Comparison of ENCODE assay signal across 33 cellular contexts in the genomic region with DNA sequence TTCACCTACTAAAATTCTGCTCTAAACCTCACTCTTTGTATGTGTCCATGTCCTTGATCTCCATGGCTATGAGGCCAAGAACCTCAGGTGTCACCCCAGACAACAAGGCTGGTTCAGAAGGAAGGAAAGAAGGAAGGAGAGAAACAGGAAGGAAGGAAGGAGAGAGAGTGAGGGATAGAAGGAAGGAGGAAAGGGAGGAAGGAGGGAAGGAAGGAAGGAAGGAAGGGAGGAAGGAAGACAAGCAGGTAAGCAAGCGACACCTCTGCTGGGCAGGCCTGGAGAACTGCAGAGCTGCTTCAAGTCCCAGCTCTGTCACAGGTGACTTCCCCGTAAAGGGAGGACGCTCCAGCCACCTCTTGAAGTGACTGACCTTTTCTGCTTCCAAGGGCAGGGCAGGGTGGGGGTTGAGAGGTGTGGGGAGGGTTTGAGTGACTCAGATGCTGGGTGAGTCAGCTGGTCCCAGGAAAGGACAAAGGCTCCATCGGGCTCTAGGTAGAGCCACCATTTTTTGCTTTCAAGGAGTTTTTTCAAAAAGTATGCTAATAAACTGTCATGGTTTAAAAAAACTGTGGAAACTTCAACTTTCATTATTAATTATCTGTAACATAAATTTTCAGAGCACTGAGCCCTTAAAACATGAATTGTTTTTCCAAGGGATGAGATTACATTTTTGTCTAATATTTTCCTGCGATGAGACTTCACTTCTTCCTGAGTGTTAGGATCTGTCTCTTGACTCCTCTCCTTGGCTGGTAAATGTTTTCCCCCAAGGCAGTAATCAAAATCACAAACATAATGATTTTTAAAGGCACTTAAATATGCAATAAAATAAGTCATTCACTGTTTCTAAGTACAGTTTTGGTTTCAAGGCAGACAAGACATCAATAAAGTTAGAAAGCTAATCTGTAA.
"Had no signal": no experiment of that assay in that cellular context is flagged by ENCODE, and none has a peak within 500 bp of the region (broad histone marks: within the 10 kb centered on the region; RNA-seq: fewer than 3 reads in every experiment).

No MANE protein-coding gene starts in this region.

- H3K36me3 ChIP-seq: adrenal gland, colonic mucosa, heart left ventricle, pancreas, prostate gland, upper lobe of left lung had no signal

- H3K4me1 ChIP-seq: adrenal gland, body of pancreas, colonic mucosa, pancreas, prostate gland, upper lobe of left lung had no signal

- H3K4me3 Mint-ChIP-seq: activated naive CD4-positive, alpha-beta T cell treated with anti-CD3 and anti-CD28 coated beads for 36 hours; activated naive CD8-positive, alpha-beta T cell treated with anti-CD3 and anti-CD28 coated beads for 36 hours; naive B cell; neural crest cell; stimulated activated memory B cell treated with anti-CD40 and anti-IgM and Interleukin-4, amounts not matched to agents 10 μg/mL and 1 μg/mL and 100 μg/mL, for 72 hours; stimulated activated naive CD8-positive, alpha-beta T cell treated with anti-CD3 and anti-CD28 coated beads, Interleukin-15, amount 100 ng/mL, for 72 hours; T-helper 1 cell treated with Interleukin-12 subunit alpha and Interleukin-12 subunit beta and Interleukin-4 antibody, amounts not matched to agents 30 μg/mL and 1 μg/mL, for 36 hours had no signal

- H3K4me1 Mint-ChIP-seq: activated naive CD8-positive, alpha-beta T cell treated with anti-CD3 and anti-CD28 coated beads for 36 hours; naive B cell; neural crest cell; stimulated activated memory B cell treated with anti-CD40 and anti-IgM and Interleukin-4, amounts not matched to agents 10 μg/mL and 1 μg/mL and 100 μg/mL, for 72 hours; stimulated activated naive CD8-positive, alpha-beta T cell treated with anti-CD3 and anti-CD28 coated beads, Interleukin-15, amount 100 ng/mL, for 72 hours had no signal

- H3K36me3 Mint-ChIP-seq: activated naive CD8-positive, alpha-beta T cell treated with anti-CD3 and anti-CD28 coated beads for 36 hours; naive B cell; stimulated activated memory B cell treated with anti-CD40 and anti-IgM and Interleukin-4, amounts not matched to agents 10 μg/mL and 1 μg/mL and 100 μg/mL, for 72 hours had no signal

- DNase-seq: activated CD4-positive, alpha-beta T cell treated with anti-CD3 and anti-CD28 coated beads for 4 hours; activated CD4-positive, alpha-beta T cell treated with anti-CD3 and anti-CD28 coated beads, Interleukin-2, amount 50 U/mL, for 4 hours; activated effector memory CD4-positive, alpha-beta T cell treated with Interleukin-2 at 50 U/mL for 16 hours; activated naive CD4-positive, alpha-beta T cell treated with anti-CD3 and anti-CD28 coated beads for 36 hours; activated naive CD8-positive, alpha-beta T cell treated with anti-CD3 and anti-CD28 coated beads for 36 hours; activated T-cell treated with anti-CD3 and anti-CD28 coated beads for 4 hours; adrenal gland; body of pancreas; colonic mucosa; dorsolateral prefrontal cortex; effector memory CD4-positive, alpha-beta T cell; erythroblast; heart left ventricle; hypothalamus; left ventricle myocardium superior; naive B cell; nucleus accumbens; pancreas; retina; stimulated activated CD4-positive, alpha-beta T cell treated with anti-CD3 and anti-CD28 coated beads, Interleukin-1b, Interleukin-23, amount 100 ng/mL, for 48 hours; stimulated activated CD4-positive, alpha-beta T cell treated with anti-CD3 and anti-CD28 coated beads, Interleukin-4, amount 100 ng/mL, for 4 hours; stimulated activated CD8-positive, alpha-beta memory T cell treated with anti-CD3 and anti-CD28 coated beads, Interleukin-4, amount 100 ng/mL, for 48 hours; stimulated activated naive CD8-positive, alpha-beta T cell treated with anti-CD3 and anti-CD28 coated beads, Interleukin-15, amount 100 ng/mL, for 72 hours; substantia nigra; T-helper 9 cell; upper lobe of left lung had no signal

- H3K4me3 ChIP-seq: adrenal gland, body of pancreas, colonic mucosa, dorsolateral prefrontal cortex, heart left ventricle, pancreas, prostate gland, skin epidermis, upper lobe of left lung had no signal

- FAIRE-seq: pancreas, TTC549 had no signal

- H3K9me3 ChIP-seq: adrenal gland, body of pancreas, colonic mucosa, heart left ventricle, pancreas, prostate gland, upper lobe of left lung had no signal

- H3K27ac Mint-ChIP-seq: activated naive CD4-positive, alpha-beta T cell treated with anti-CD3 and anti-CD28 coated beads for 36 hours; activated naive CD8-positive, alpha-beta T cell treated with anti-CD3 and anti-CD28 coated beads for 36 hours; naive B cell; stimulated activated memory B cell treated with anti-CD40 and anti-IgM and Interleukin-4, amounts not matched to agents 10 μg/mL and 1 μg/mL and 100 μg/mL, for 72 hours; stimulated activated naive CD8-positive, alpha-beta T cell treated with anti-CD3 and anti-CD28 coated beads, Interleukin-15, amount 100 ng/mL, for 72 hours; T-helper 1 cell treated with Interleukin-12 subunit alpha and Interleukin-12 subunit beta and Interleukin-4 antibody, amounts not matched to agents 30 μg/mL and 1 μg/mL, for 36 hours had no signal

- H3K27me3 Mint-ChIP-seq: stimulated activated memory B cell treated with anti-CD40 and anti-IgM and Interleukin-4, amounts not matched to agents 10 μg/mL and 1 μg/mL and 100 μg/mL, for 72 hours had no signal

- H3K27ac ChIP-seq: adrenal gland, body of pancreas, colonic mucosa, dorsolateral prefrontal cortex, heart left ventricle, pancreas, prostate gland, skin epidermis, upper lobe of left lung, VCaP had no signal

- H3K9me3 Mint-ChIP-seq: neural crest cell; T-helper 1 cell treated with Interleukin-12 subunit alpha and Interleukin-12 subunit beta and Interleukin-4 antibody, amounts not matched to agents 30 μg/mL and 1 μg/mL, for 36 hours had no signal
